In the genomic region with DNA sequence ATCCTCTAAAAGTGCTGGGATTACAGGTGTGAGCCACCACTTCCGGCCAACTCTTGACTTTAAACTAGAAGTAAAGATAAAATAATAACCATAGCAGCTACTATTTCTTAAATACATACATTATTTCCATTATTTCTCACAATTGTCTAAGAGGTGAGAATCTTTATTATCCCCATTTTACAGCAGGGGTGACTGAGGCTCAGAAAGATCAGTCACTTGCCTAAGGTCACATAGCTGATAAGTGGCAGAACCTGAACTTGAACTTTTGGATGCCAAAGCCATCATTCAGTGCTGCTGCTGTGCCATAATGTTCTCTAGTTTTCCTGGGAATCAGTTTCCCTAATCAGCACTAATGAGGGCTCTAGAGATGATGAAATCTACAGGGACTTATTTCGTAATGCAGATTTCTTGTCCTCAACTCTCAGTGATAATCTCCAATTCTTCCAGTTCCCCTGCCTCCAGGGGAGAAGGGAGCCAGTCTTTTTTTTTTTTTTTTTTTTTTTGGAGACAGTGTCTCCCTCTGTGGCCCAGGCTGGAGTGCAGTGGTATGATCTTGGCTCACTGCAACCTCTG, we compare ENCODE assay signal across 2 cellular contexts.
A peak's percentile ranks its signal among the peaks of the same experiment; 100 is the strongest.
TF ChIP-seq lines count a peak whose summit lies in the region.

No MANE protein-coding gene starts in this region.

TF ChIP-seq in HepG2, 621 proteins besides CTCF, POLR2A, EP300 and RAD21:
- TF ChIP-seq, protein P1, sequence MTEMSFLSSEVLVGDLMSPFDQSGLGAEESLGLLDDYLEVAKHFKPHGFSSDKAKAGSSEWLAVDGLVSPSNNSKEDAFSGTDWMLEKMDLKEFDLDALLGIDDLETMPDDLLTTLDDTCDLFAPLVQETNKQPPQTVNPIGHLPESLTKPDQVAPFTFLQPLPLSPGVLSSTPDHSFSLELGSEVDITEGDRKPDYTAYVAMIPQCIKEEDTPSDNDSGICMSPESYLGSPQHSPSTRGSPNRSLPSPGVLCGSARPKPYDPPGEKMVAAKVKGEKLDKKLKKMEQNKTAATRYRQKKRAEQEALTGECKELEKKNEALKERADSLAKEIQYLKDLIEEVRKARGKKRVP (CRISPR knock-in tag; IDR thresholded peaks at IDR 0.05): peak in 1 of 2 experiments; percentile 13; a peak in 1 of 4 replicates
- no peak for TF ChIP-seq SCMH1 (CRISPR knock-in tag; IDR thresholded peaks at IDR 0.05; ENCODE audit: borderline replicate concordance)
- peak; percentile 84 for TF ChIP-seq CEBPB (IDR thresholded peaks at IDR 0.05; ENCODE audit: borderline replicate concordance, low read depth, low read length)
- TF ChIP-seq ZNF251 (CRISPR knock-in tag; IDR thresholded peaks at IDR 0.05): no peak
- peak; percentile 87 for TF ChIP-seq ZNF629 (CRISPR knock-in tag; conservative IDR thresholded peaks at IDR 0.05)
- peak; percentile 20; the same call in 1 of the 2 replicates for TF ChIP-seq CEBPG (CRISPR knock-in tag; IDR thresholded peaks at IDR 0.05)

TF ChIP-seq in K562, 482 proteins besides CTCF, POLR2A, EP300 and RAD21:
- TF ChIP-seq, protein P2, sequence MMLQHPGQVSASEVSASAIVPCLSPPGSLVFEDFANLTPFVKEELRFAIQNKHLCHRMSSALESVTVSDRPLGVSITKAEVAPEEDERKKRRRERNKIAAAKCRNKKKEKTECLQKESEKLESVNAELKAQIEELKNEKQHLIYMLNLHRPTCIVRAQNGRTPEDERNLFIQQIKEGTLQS (IDR thresholded peaks at IDR 0.05): peak; percentile 39; the same call in 1 of the 2 replicates
- TF ChIP-seq, protein P2 (CRISPR knock-in tag; conservative IDR thresholded peaks at IDR 0.05): no peak
- TF ChIP-seq, protein P3, sequence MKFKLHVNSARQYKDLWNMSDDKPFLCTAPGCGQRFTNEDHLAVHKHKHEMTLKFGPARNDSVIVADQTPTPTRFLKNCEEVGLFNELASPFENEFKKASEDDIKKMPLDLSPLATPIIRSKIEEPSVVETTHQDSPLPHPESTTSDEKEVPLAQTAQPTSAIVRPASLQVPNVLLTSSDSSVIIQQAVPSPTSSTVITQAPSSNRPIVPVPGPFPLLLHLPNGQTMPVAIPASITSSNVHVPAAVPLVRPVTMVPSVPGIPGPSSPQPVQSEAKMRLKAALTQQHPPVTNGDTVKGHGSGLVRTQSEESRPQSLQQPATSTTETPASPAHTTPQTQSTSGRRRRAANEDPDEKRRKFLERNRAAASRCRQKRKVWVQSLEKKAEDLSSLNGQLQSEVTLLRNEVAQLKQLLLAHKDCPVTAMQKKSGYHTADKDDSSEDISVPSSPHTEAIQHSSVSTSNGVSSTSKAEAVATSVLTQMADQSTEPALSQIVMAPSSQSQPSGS (CRISPR knock-in tag; IDR thresholded peaks at IDR 0.05): no peak
- TF ChIP-seq SAFB (IDR thresholded peaks at IDR 0.05; ENCODE audit: borderline replicate concordance, low read depth, low read length) (no peak), ESRRA (IDR thresholded peaks at IDR 0.05; ENCODE audit: borderline replicate concordance, low read depth) (peak; percentile 50; the same call in 1 of the 2 replicates), CEBPB (tag; IDR thresholded peaks at IDR 0.05) (peak; percentile 66; the same call in 1 of the 2 replicates), CBX2 (IDR thresholded peaks at IDR 0.05; ENCODE audit: insufficient read depth, low read length, poor library complexity, severe bottlenecking) (no peak), PTBP1 (IDR thresholded peaks at IDR 0.05; ENCODE audit: low read depth, low read length) (no peak), NR4A1 (CRISPR knock-in tag; IDR thresholded peaks at IDR 0.05) (no peak), NR4A1 (tag; IDR thresholded peaks at IDR 0.05) (no peak), NUFIP1 (IDR thresholded peaks at IDR 0.05; ENCODE audit: partially characterized antibody) (no peak), CEBPG (CRISPR knock-in tag; IDR thresholded peaks at IDR 0.05) (peak; percentile 9; the same call in 1 of the 2 replicates), CEBPG (tag; conservative IDR thresholded peaks at IDR 0.05 in 1 of 2, IDR thresholded peaks at IDR 0.05 in 1 of 2) (0 out of 4 replicates have a peak, but pooled peaks of 1 of the 2 experiments have one; percentile 34), MCM3 (IDR thresholded peaks at IDR 0.05) (no peak), ARHGAP35 (IDR thresholded peaks at IDR 0.05; ENCODE audit: partially characterized antibody) (no peak), BCOR (IDR thresholded peaks at IDR 0.05) (0 out of 2 replicates have a peak, but pooled peaks have one; percentile 18), RBM25 (IDR thresholded peaks at IDR 0.05; ENCODE audit: low read depth, low read length, severe bottlenecking) (peak; percentile 71)
- TF ChIP-seq, protein P4, sequence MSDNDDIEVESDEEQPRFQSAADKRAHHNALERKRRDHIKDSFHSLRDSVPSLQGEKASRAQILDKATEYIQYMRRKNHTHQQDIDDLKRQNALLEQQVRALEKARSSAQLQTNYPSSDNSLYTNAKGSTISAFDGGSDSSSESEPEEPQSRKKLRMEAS (CRISPR knock-in tag; IDR thresholded peaks at IDR 0.05): no peak
TF ChIP-seq in K562: peak in this region for 6.
